29 cellular contexts compared by ENCODE assay signal in genomic region chr19:16859626-16860025, GRCh38. TPM values are rescaled to one million over a fixed set of nuclear protein-coding genes. Genes with fewer than 3 reads are reported as not detected.
"Had no signal": no experiment of that assay in that cellular context is flagged by ENCODE, and none has a peak within 500 bp of the region (broad histone marks: within the 10 kb centered on the region; RNA-seq: fewer than 3 reads in every experiment).

No MANE protein-coding gene starts in this region.

- H3K4me1 Mint-ChIP-seq: brain, endodermal cell had no signal

- H3K27me3 Mint-ChIP-seq: activated CD4-positive, alpha-beta memory T cell treated with anti-CD3 and anti-CD28 coated beads, Interleukin-2, amount 10 ng/mL, durations not matched to agents 7 days and 5 days; activated CD4-positive, alpha-beta T cell treated with anti-CD3 and anti-CD28 coated beads, Interleukin-2, amount 10 ng/mL, durations not matched to agents 7 days and 5 days; activated naive CD4-positive, alpha-beta T cell treated with anti-CD3 and anti-CD28 coated beads, Interleukin-2, amount 10 ng/mL, durations not matched to agents 7 days and 5 days; activated naive CD8-positive, alpha-beta T cell treated with anti-CD3 and anti-CD28 coated beads, Interleukin-2, amount 10 ng/mL, durations not matched to agents 7 days and 5 days; activated T-cell treated with anti-CD3 and anti-CD28 coated beads, Interleukin-2, amount 50 U/mL, for 24 hours; brain had no signal

- H3K4me3 Mint-ChIP-seq: activated CD4-positive, alpha-beta memory T cell treated with anti-CD3 and anti-CD28 coated beads, Interleukin-2, amount 10 ng/mL, durations not matched to agents 7 days and 5 days; activated CD4-positive, alpha-beta T cell treated with anti-CD3 and anti-CD28 coated beads, Interleukin-2, amount 10 ng/mL, durations not matched to agents 7 days and 5 days; activated naive CD4-positive, alpha-beta T cell treated with anti-CD3 and anti-CD28 coated beads, Interleukin-2, amount 10 ng/mL, durations not matched to agents 7 days and 5 days; activated naive CD8-positive, alpha-beta T cell treated with anti-CD3 and anti-CD28 coated beads, Interleukin-2, amount 10 ng/mL, durations not matched to agents 7 days and 5 days; activated T-cell treated with anti-CD3 and anti-CD28 coated beads, Interleukin-2, amount 50 U/mL, for 24 hours; activated T-cell treated with anti-CD3 and anti-CD28 coated beads, Interleukin-2, amount 50 U/mL, for 72 hours; brain; endodermal cell had no signal

- DNase-seq: activated CD4-positive, alpha-beta memory T cell treated with anti-CD3 and anti-CD28 coated beads, Interleukin-2, amount 10 ng/mL, durations not matched to agents 7 days and 5 days; activated CD4-positive, alpha-beta T cell treated with anti-CD3 and anti-CD28 coated beads for 1 hour; activated CD4-positive, alpha-beta T cell treated with anti-CD3 and anti-CD28 coated beads for 4 hours; activated CD4-positive, alpha-beta T cell treated with anti-CD3 and anti-CD28 coated beads, Interleukin-2, amount 10 ng/mL, durations not matched to agents 7 days and 5 days; activated CD4-positive, alpha-beta T cell treated with anti-CD3 and anti-CD28 coated beads, Interleukin-2, amount 50 U/mL, for 4 hours; activated CD8-positive, alpha-beta memory T cell treated with anti-CD3 and anti-CD28 coated beads, Interleukin-2, amount 50 U/mL, for 48 hours; activated gamma-delta T cell; activated naive CD4-positive, alpha-beta T cell; activated naive CD4-positive, alpha-beta T cell treated with anti-CD3 and anti-CD28 coated beads, Interleukin-2, amount 10 ng/mL, durations not matched to agents 7 days and 5 days; activated naive CD8-positive, alpha-beta T cell treated with anti-CD3 and anti-CD28 coated beads, Interleukin-2, amount 10 ng/mL, durations not matched to agents 7 days and 5 days; activated T-cell treated with anti-CD3 and anti-CD28 coated beads for 4 hours; activated T-cell treated with anti-CD3 and anti-CD28 coated beads, Interleukin-2, amount 50 U/mL, for 24 hours; activated T-cell treated with anti-CD3 and anti-CD28 coated beads, Interleukin-2, amount 50 U/mL, for 72 hours; central memory CD4-positive, alpha-beta T cell; cerebellar nuclear complex; colonic mucosa; effector memory CD4-positive, alpha-beta T cell; endodermal cell; foreskin keratinocyte; gastrocnemius medialis; glutamatergic neuron; T-helper 2 cell had no signal

- H3K27ac Mint-ChIP-seq: activated CD4-positive, alpha-beta memory T cell treated with anti-CD3 and anti-CD28 coated beads, Interleukin-2, amount 10 ng/mL, durations not matched to agents 7 days and 5 days; activated CD4-positive, alpha-beta T cell treated with anti-CD3 and anti-CD28 coated beads, Interleukin-2, amount 10 ng/mL, durations not matched to agents 7 days and 5 days; activated naive CD4-positive, alpha-beta T cell treated with anti-CD3 and anti-CD28 coated beads, Interleukin-2, amount 10 ng/mL, durations not matched to agents 7 days and 5 days; activated naive CD4-positive, alpha-beta T cell treated with anti-CD3 and anti-CD28 coated beads, Interleukin-2, amount 50 U/mL, for 72 hours; activated naive CD8-positive, alpha-beta T cell treated with anti-CD3 and anti-CD28 coated beads, Interleukin-2, amount 10 ng/mL, durations not matched to agents 7 days and 5 days; activated T-cell treated with anti-CD3 and anti-CD28 coated beads, Interleukin-2, amount 50 U/mL, for 24 hours; activated T-cell treated with anti-CD3 and anti-CD28 coated beads, Interleukin-2, amount 50 U/mL, for 72 hours; endodermal cell had no signal

- H3K4me1 ChIP-seq: ascending aorta, breast epithelium, colonic mucosa, esophagus muscularis mucosa, foreskin keratinocyte, gastrocnemius medialis had no signal

- H3K4me3 ChIP-seq: ascending aorta, breast epithelium, cardiac muscle cell, colonic mucosa, esophagus muscularis mucosa, gastrocnemius medialis had no signal

- H3K36me3 Mint-ChIP-seq: activated naive CD4-positive, alpha-beta T cell treated with anti-CD3 and anti-CD28 coated beads, Interleukin-2, amount 50 U/mL, for 72 hours had no signal

- H3K27ac ChIP-seq: ascending aorta, breast epithelium, cardiac muscle cell, colonic mucosa, esophagus muscularis mucosa, foreskin keratinocyte, gastrocnemius medialis had no signal

- H3K27me3 ChIP-seq: ascending aorta, breast epithelium, cardiac muscle cell, colonic mucosa, esophagus muscularis mucosa, foreskin keratinocyte, gastrocnemius medialis had no signal

- H3K9me3 Mint-ChIP-seq: activated CD4-positive, alpha-beta memory T cell treated with anti-CD3 and anti-CD28 coated beads, Interleukin-2, amount 10 ng/mL, durations not matched to agents 7 days and 5 days; activated CD4-positive, alpha-beta T cell treated with anti-CD3 and anti-CD28 coated beads, Interleukin-2, amount 10 ng/mL, durations not matched to agents 7 days and 5 days; activated naive CD4-positive, alpha-beta T cell treated with anti-CD3 and anti-CD28 coated beads, Interleukin-2, amount 10 ng/mL, durations not matched to agents 7 days and 5 days; activated naive CD4-positive, alpha-beta T cell treated with anti-CD3 and anti-CD28 coated beads, Interleukin-2, amount 50 U/mL, for 72 hours; activated naive CD8-positive, alpha-beta T cell treated with anti-CD3 and anti-CD28 coated beads, Interleukin-2, amount 10 ng/mL, durations not matched to agents 7 days and 5 days; activated T-cell treated with anti-CD3 and anti-CD28 coated beads, Interleukin-2, amount 50 U/mL, for 24 hours; activated T-cell treated with anti-CD3 and anti-CD28 coated beads, Interleukin-2, amount 50 U/mL, for 72 hours; endodermal cell had no signal

- H3K36me3 ChIP-seq: colonic mucosa had no signal

- ATAC-seq: activated naive CD4-positive, alpha-beta T cell treated with anti-CD3 and anti-CD28 coated beads, Interleukin-2, amount 50 U/mL, for 72 hours; activated T-cell treated with anti-CD3 and anti-CD28 coated beads, Interleukin-2, amount 50 U/mL, for 72 hours; foreskin keratinocyte; gastrocnemius medialis had no signal

RNA-seq across cellular contexts. Expression of gene F2RL3, which starts 29.2 kb away (rescaled TPM):
- total RNA-seq: activated naive CD4-positive, alpha-beta T cell treated with anti-CD3 and anti-CD28 coated beads, Interleukin-2, amount 50 U/mL, for 72 hours; activated T-cell treated with anti-CD3 and anti-CD28 coated beads, Interleukin-2, amount 50 U/mL, for 72 hours; endodermal cell; epithelial cell of proximal tubule; foreskin keratinocyte had no signal
- polyA plus RNA-seq: foreskin keratinocyte had no signal
